8 cellular contexts compared by ENCODE assay signal in genomic region chr1:96721053-96721381, GRCh38. TPM values are rescaled to one million over a fixed set of nuclear protein-coding genes. Genes with fewer than 3 reads are reported as not detected.
DNase-seq lines count a peak whose midpoint lies in the region; TF ChIP-seq lines count a peak whose summit lies in the region.

No MANE protein-coding gene starts in this region.

- H3K27me3 Mint-ChIP-seq in endothelial cell (ENCODE audit: unreplicated experiment) = peaks cover 6% of the 10 kb centered on the region

- no peaks in the 10 kb centered on the region for H3K27me3 ChIP-seq in GM06990 (replicated peaks; ENCODE audit: control insufficient read depth, insufficient read depth, low read length)
- H3K27me3 ChIP-seq in GM23248 (replicated peaks; ENCODE audit: insufficient read depth) = no peaks in the 10 kb centered on the region
- H3K27me3 ChIP-seq in NT2/D1 (ENCODE audit: insufficient read depth, insufficient read length) = no peaks in the 10 kb centered on the region
- no peaks in the 10 kb centered on the region for H3K27me3 ChIP-seq in trophoblast cell (ENCODE audit: insufficient read depth, low read length)

- peaks cover 18% of the 10 kb centered on the region for H3K4me1 Mint-ChIP-seq in endothelial cell (ENCODE audit: unreplicated experiment)

- H3K9me3 ChIP-seq in GM23248 (ENCODE audit: low read depth) = no peaks in the 10 kb centered on the region
- H3K9me3 ChIP-seq in NT2/D1 (ENCODE audit: insufficient read depth, low read length) = 0 out of 2 replicates have a peak, but pooled peaks cover 4% of the 10 kb centered on the region
- H3K9me3 ChIP-seq in trophoblast cell (ENCODE audit: insufficient read depth, low read depth, low read length) = no peaks in the 10 kb centered on the region

- H2BK120ac ChIP-seq in trophoblast cell (ENCODE audit: insufficient read depth, low read length, poor library complexity) = no peak overlapping the region

- TF ChIP-seq CTCF in GM06990 (IDR thresholded peaks at IDR 0.05; ENCODE audit: insufficient read depth, low read length, poor library complexity, severe bottlenecking) = no peak
- no peak for TF ChIP-seq CTCF in endothelial cell (IDR thresholded peaks at IDR 0.05; ENCODE audit: unreplicated experiment)

- H3K36me3 ChIP-seq in GM06990 (ENCODE audit: control insufficient read depth, insufficient read depth, low read length) (0 out of 2 replicates have a peak, but pooled peaks cover 3% of the 10 kb centered on the region), GM23248 (ENCODE audit: low read depth) (peaks cover 4% of the 10 kb centered on the region), NT2/D1 (ENCODE audit: insufficient read depth, insufficient read length, low read length) (peaks cover 26% of the 10 kb centered on the region), trophoblast cell (ENCODE audit: control insufficient read depth in 1 of 2, insufficient read depth in 2 of 2, low read length in 2 of 2) (peaks cover 4 to 10% of the 10 kb centered on the region in 2 experiments)

- peak overlapping the region; percentile 99 for H3K4me3 Mint-ChIP-seq in endothelial cell (ENCODE audit: unreplicated experiment)

- no peaks in the 10 kb centered on the region for H3K9me2 ChIP-seq in GM23248 (ENCODE audit: insufficient read depth)

- no peaks in the 10 kb centered on the region for H3F3A ChIP-seq in GM23248 (ENCODE audit: insufficient read depth)

- H3K79me1 ChIP-seq in trophoblast cell (ENCODE audit: low read length) = peaks cover 13% of the 10 kb centered on the region

- peak overlapping the region; percentile 97 for H3K9ac ChIP-seq in GM23248
- H3K9ac ChIP-seq in NT2/D1 (ENCODE audit: insufficient read length, low read depth) = peak overlapping the region; percentile 90
- no peak overlapping the region for H3K9ac ChIP-seq in trophoblast cell (ENCODE audit: low read length)

- H3K9me3 Mint-ChIP-seq in endothelial cell (ENCODE audit: unreplicated experiment) = no peaks in the 10 kb centered on the region

- no peak overlapping the region for H2BK12ac ChIP-seq in trophoblast cell (ENCODE audit: low read length)

- peak overlapping the region; percentile 98 for H3K4me3 ChIP-seq in GM06990 (replicated peaks; ENCODE audit: low read depth, low read length)
- peak overlapping the region; percentile 85 for H3K4me3 ChIP-seq in GM23248
- peak overlapping the region; percentile 73 for H3K4me3 ChIP-seq in NT2/D1 (ENCODE audit: insufficient read length, low read depth)
- peak overlapping the region; percentile 85 for H3K4me3 ChIP-seq in trophoblast cell (ENCODE audit: low read depth, low read length)

- no peak overlapping the region for H2AK5ac ChIP-seq in trophoblast cell (ENCODE audit: low read length)

- H3K4me2 ChIP-seq in GM23248 (ENCODE audit: unreplicated experiment) (peak overlapping the region; percentile 96), trophoblast cell (ENCODE audit: low read length) (peak overlapping the region; percentile 55)

- H3K4me1 ChIP-seq in GM23248 (ENCODE audit: insufficient read depth) (peaks cover 18% of the 10 kb centered on the region), NT2/D1 (ENCODE audit: insufficient read depth, insufficient read length) (no peaks in the 10 kb centered on the region), trophoblast cell (ENCODE audit: control insufficient read depth in 1 of 2, insufficient read depth in 2 of 2, low read length in 2 of 2) (no peaks in the 10 kb centered on the region)

- H4K91ac ChIP-seq in trophoblast cell (ENCODE audit: low read depth, low read length) = peak overlapping the region; percentile 96

- H3K14ac ChIP-seq in trophoblast cell (ENCODE audit: low read length) = no peak overlapping the region

- no peak overlapping the region for H2BK5ac ChIP-seq in trophoblast cell (ENCODE audit: low read depth, low read length, poor library complexity)

- no peak overlapping the region for H3K23ac ChIP-seq in trophoblast cell (ENCODE audit: low read length)

- H3K27ac ChIP-seq in GM23248 (peak overlapping the region; percentile 92; the same call in 1 of the 2 replicates), trophoblast cell (ENCODE audit: low read depth, low read length) (peak overlapping the region; percentile 55)

- H3K27ac Mint-ChIP-seq in endothelial cell (ENCODE audit: unreplicated experiment) = peak overlapping the region; percentile 94

- H3K36me3 Mint-ChIP-seq in endothelial cell (ENCODE audit: low read depth, unreplicated experiment) = peaks cover 10% of the 10 kb centered on the region

- H4K12ac ChIP-seq in trophoblast cell (ENCODE audit: low read depth, low read length) = peak overlapping the region; percentile 82

- in situ Hi-C loops in GM23248 (cut with MboI) = no loop called here

- H2AFZ ChIP-seq in GM23248 (peak overlapping the region; percentile 98), trophoblast cell (ENCODE audit: insufficient read depth, low read length, poor library complexity) (peak overlapping the region; percentile 80)

- DNase-seq in GM06990 (ENCODE audit: extremely low read depth, insufficient read length) (no peak), GM23248 (no peak), NT2/D1 (ENCODE audit: low read depth, low spot score) (no peak), endothelial cell (ENCODE audit: low spot score) (no peak), trophoblast cell (no peak), NOMO-1 treated with dmso at 0.1 percent for 144 hours (lab: John Stamatoyannopoulos, UW; ENCODE audit: unreplicated experiment) (no peak), NCI-H526 treated with DMSO at 0.1 percent for 48 hours (lab: John Stamatoyannopoulos, UW) (no peak), inferior parietal cortex (ENCODE audit: extremely low spot score) (no peak)

- peaks cover 41% of the 10 kb centered on the region for H3K79me2 ChIP-seq in GM23248 (ENCODE audit: insufficient read depth)
- H3K79me2 ChIP-seq in trophoblast cell (ENCODE audit: control insufficient read depth, insufficient read depth, low read length, poor library complexity) = peaks cover 11% of the 10 kb centered on the region

- H4K8ac ChIP-seq in trophoblast cell (ENCODE audit: low read depth, low read length) = peak overlapping the region; percentile 94

- H3K18ac ChIP-seq in trophoblast cell (ENCODE audit: low read length) = no peak overlapping the region

- H4K20me1 ChIP-seq in GM23248 (ENCODE audit: insufficient read depth) = no peaks in the 10 kb centered on the region

- 10 to 17% methylated on average over 4 of the region's 4 CpGs for WGBS in GM23248 (ENCODE audit: low coverage in 1 of 2, low lambda C conversion rate in 2 of 2, missing lambda C conversion rate in 2 of 2), 2 experiments
- no CpG with 5 or more reads among the region's 4 CpGs for WGBS in trophoblast cell (ENCODE audit: extremely low coverage, insufficient coverage, insufficient read length)

- no peak overlapping the region for H3K4ac ChIP-seq in trophoblast cell (ENCODE audit: low read depth, low read length)

RNA-seq across cellular contexts. Expression of gene PTBP2, which starts 0.6 kb away (rescaled TPM):
- total RNA-seq in GM23248 (2014; rRNA removed; shearing (Covaris generic)) = 9.2 and 9.6 TPM in 2 replicates
- 5.2 and 8.3 TPM in 2 replicates for polyA plus RNA-seq in GM23248 (2016; fragmentation: Nextera tagmentation; extraction: Ambion mirVana)
- total RNA-seq in endothelial cell (ENCODE audit: unreplicated experiment) = 29.7 TPM
- 12.4 and 13.0 TPM in 2 replicates for polyA plus RNA-seq in trophoblast cell (2013)
